Comparison of ENCODE assay signal across 8 cellular contexts in genomic region chr3:157865449-157865862, GRCh38.
DNase-seq lines count a peak whose midpoint lies in the region; ATAC-seq and TF ChIP-seq lines count a peak whose summit lies in the region.

No MANE protein-coding gene starts in this region.

- H4K20me1 ChIP-seq in SU-DHL-6 (ENCODE audit: low read depth, low read length), result no peaks in the 10 kb centered on the region

- H3K9me2 ChIP-seq in SU-DHL-6 (replicated peaks; ENCODE audit: insufficient read depth, low read length), result no peaks in the 10 kb centered on the region

- no peaks in the 10 kb centered on the region for H3F3A ChIP-seq in SU-DHL-6 (ENCODE audit: insufficient read depth)

- H3K4me3 ChIP-seq in SU-DHL-6 (ENCODE audit: insufficient read depth, low read length, poor library complexity, severe bottlenecking), result no peak overlapping the region
- no peak overlapping the region for H3K4me3 ChIP-seq in choroid plexus epithelial cell (ENCODE audit: low read depth, low read length)
- H3K4me3 ChIP-seq in retinal pigment epithelial cell (ENCODE audit: low read length), result no peak overlapping the region

- DNase-seq in NCI-H2029 (lab: John Stamatoyannopoulos, UW) (peak; percentile 2), NCI-H2029 treated with DMSO at 0.1 percent for 48 hours (lab: John Stamatoyannopoulos, UW) (no peak), choroid plexus epithelial cell (ENCODE audit: low read depth) (peak; percentile 11), retinal pigment epithelial cell (ENCODE audit: low read depth) (no peak), OCI-M2 (lab: John Stamatoyannopoulos, UW; ENCODE audit: unreplicated experiment) (no peak)

- ATAC-seq in GM19468 (IDR thresholded peaks at IDR 0.05; ENCODE audit: extremely low read depth, unreplicated experiment) (peak; percentile 84), HG03469 (IDR thresholded peaks at IDR 0.05; ENCODE audit: unreplicated experiment) (peak; percentile 91)

- H3K27me3 ChIP-seq in SU-DHL-6 (ENCODE audit: low read length), result no peaks in the 10 kb centered on the region

- H2AFZ ChIP-seq in SU-DHL-6 (ENCODE audit: low read depth, low read length, severe bottlenecking), result peak overlapping the region; percentile 50

- no peak overlapping the region for H3K27ac ChIP-seq in SU-DHL-6 (ENCODE audit: low read depth, low read length)

- no peak overlapping the region for H3K4me2 ChIP-seq in SU-DHL-6 (ENCODE audit: low read depth, low read length, poor library complexity, severe bottlenecking)

- TF ChIP-seq CTCF in SU-DHL-6 (IDR thresholded peaks at IDR 0.05; ENCODE audit: insufficient read depth, low read length, poor library complexity, severe bottlenecking) (peak; percentile 91), choroid plexus epithelial cell (conservative IDR thresholded peaks at IDR 0.05; ENCODE audit: low read depth, low read length) (peak; percentile 60), retinal pigment epithelial cell (conservative IDR thresholded peaks at IDR 0.05; ENCODE audit: low read depth, low read length) (peak; percentile 76)

- no peaks in the 10 kb centered on the region for H3K36me3 ChIP-seq in SU-DHL-6 (ENCODE audit: low read length)

- no peaks in the 10 kb centered on the region for H3K79me2 ChIP-seq in SU-DHL-6 (ENCODE audit: insufficient read depth, low read length)

- no peak overlapping the region for H3K9ac ChIP-seq in SU-DHL-6 (ENCODE audit: low read length)

- H3K9me3 ChIP-seq in SU-DHL-6 (ENCODE audit: insufficient read depth, low read length), result no peaks in the 10 kb centered on the region

Comparison
In these comparisons a context has a peak if more than half of its experiments do, and no peak if none do; other contexts are left out.
1. DNase-seq: peak in NCI-H2029 (single experiment) and choroid plexus epithelial cell (single experiment); none in NCI-H2029 treated with DMSO at 0.1 percent for 48 hours (single experiment), retinal pigment epithelial cell (single experiment) and OCI-M2 (single experiment).
2. Peak in every context shown above with its lines, with median percentiles within 50 percentile points of each other: CTCF ChIP-seq.